In the genomic region with DNA sequence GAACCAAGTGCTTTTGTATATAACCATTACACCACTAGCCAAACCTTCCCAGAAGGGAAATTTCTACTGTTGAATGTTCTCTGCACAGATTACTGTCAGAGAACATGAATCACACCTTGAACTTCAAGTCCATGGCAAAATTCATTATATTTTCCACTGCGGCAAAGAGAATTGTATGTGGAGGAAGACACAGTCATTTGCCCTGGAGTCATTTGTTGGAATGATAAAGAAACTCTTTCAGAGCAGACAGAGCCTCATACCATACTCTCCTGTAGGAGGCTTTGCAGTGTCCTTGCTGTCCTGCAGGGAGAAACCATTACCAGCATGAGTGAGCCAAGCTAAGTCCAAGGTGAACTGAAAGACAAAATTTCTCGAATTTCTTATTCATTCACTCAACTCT, we compare ENCODE assay signal across 25 cellular contexts.
A peak's percentile ranks its signal among the peaks of the same experiment; 100 is the strongest.
DNase-seq lines count a peak whose midpoint lies in the region; ATAC-seq and TF ChIP-seq lines count a peak whose summit lies in the region.
"Had no signal": no experiment of that assay in that cellular context is flagged by ENCODE, and none has a peak within 500 bp of the region (broad histone marks: within the 10 kb centered on the region; RNA-seq: fewer than 3 reads in every experiment).

No MANE protein-coding gene starts in this region.

- intact Hi-C loops in prostate gland (cut with DNase I) (no loop called here), dorsolateral prefrontal cortex (cut with DNase I) (no loop called here)

- no peak for TF ChIP-seq POLR2A in prostate gland (IDR thresholded peaks at IDR 0.05)

- no peaks in the 10 kb centered on the region for H3K9me3 ChIP-seq in AG04450 (ENCODE audit: control insufficient read depth, insufficient read depth, low read length)
- H3K9me3 ChIP-seq in prostate gland = no peaks in the 10 kb centered on the region
- H3K9me3 ChIP-seq: neutrophil, uterus had no signal

- no peak overlapping the region for H3K27ac Mint-ChIP-seq in HFFc6
- no peak overlapping the region for H3K27ac Mint-ChIP-seq in stimulated activated naive B cell treated with anti-CD40 and anti-IgM and Interleukin-4, amounts not matched to agents 10 μg/mL and 1 μg/mL and 100 μg/mL, for 72 hours
- H3K27ac Mint-ChIP-seq: activated CD8-positive, alpha-beta T cell treated with anti-CD3 and anti-CD28 coated beads for 36 hours; B cell had no signal

- in situ Hi-C loops in astrocyte of the cerebellum (cut with HindIII; ENCODE audit: low sequenced_read_pairs) = no loop called here

- no peak overlapping the region for H3K4me3 Mint-ChIP-seq in HFFc6
- no peak overlapping the region for H3K4me3 Mint-ChIP-seq in stimulated activated naive B cell treated with anti-CD40 and anti-IgM and Interleukin-4, amounts not matched to agents 10 μg/mL and 1 μg/mL and 100 μg/mL, for 72 hours
- H3K4me3 Mint-ChIP-seq: activated CD8-positive, alpha-beta T cell treated with anti-CD3 and anti-CD28 coated beads for 36 hours; B cell had no signal

- no peaks in the 10 kb centered on the region for H3K36me3 ChIP-seq in prostate gland
- H3K36me3 ChIP-seq: neutrophil, uterus had no signal

- H3K27ac ChIP-seq in AG04450 (ENCODE audit: low read depth, low read length) (no peak overlapping the region), foreskin keratinocyte (peak overlapping the region; percentile 79), prostate gland (no peak overlapping the region), dorsolateral prefrontal cortex (no peak overlapping the region)
- H3K27ac ChIP-seq: neutrophil, uterus had no signal

- H3K4me1 Mint-ChIP-seq in HFFc6 (ENCODE audit: low read depth) = no peaks in the 10 kb centered on the region
- H3K4me1 Mint-ChIP-seq in stimulated activated naive B cell treated with anti-CD40 and anti-IgM and Interleukin-4, amounts not matched to agents 10 μg/mL and 1 μg/mL and 100 μg/mL, for 72 hours = no peaks in the 10 kb centered on the region
- H3K4me1 Mint-ChIP-seq: B cell had no signal

- CTCF ChIA-PET in AG04450 (lab: Charles Lee) = no interaction called here

- H3K36me3 Mint-ChIP-seq in HFFc6 (ENCODE audit: low read depth) = no peaks in the 10 kb centered on the region
- no peaks in the 10 kb centered on the region for H3K36me3 Mint-ChIP-seq in stimulated activated naive B cell treated with anti-CD40 and anti-IgM and Interleukin-4, amounts not matched to agents 10 μg/mL and 1 μg/mL and 100 μg/mL, for 72 hours

- H3K9me3 Mint-ChIP-seq in HFFc6 = peaks cover 4% of the 10 kb centered on the region; the same call in 1 of the 2 replicates
- peaks cover 5 to 7% of the 10 kb centered on the region in 2 donors for H3K9me3 Mint-ChIP-seq in stimulated activated naive B cell treated with anti-CD40 and anti-IgM and Interleukin-4, amounts not matched to agents 10 μg/mL and 1 μg/mL and 100 μg/mL, for 72 hours

- DNase-seq in AG04450 (ENCODE audit: low read depth, low spot score) = no peak
- peak; percentile 18 for DNase-seq in HFFc6
- no peak for DNase-seq in astrocyte of the cerebellum (ENCODE audit: low read depth)
- DNase-seq in foreskin keratinocyte = peak; percentile 96 to 99
- no peak for DNase-seq in prostate gland (ENCODE audit: low spot score)
- DNase-seq in stimulated activated naive B cell treated with anti-CD40 and anti-IgM and Interleukin-4, amounts not matched to agents 10 μg/mL and 1 μg/mL and 100 μg/mL, for 72 hours = no peak
- no peak for DNase-seq in dorsolateral prefrontal cortex
- no peak for DNase-seq in NOMO-1 treated with dmso at 0.1 percent for 144 hours (lab: John Stamatoyannopoulos, UW; ENCODE audit: unreplicated experiment)
- DNase-seq: activated CD4-positive, CD25-positive, alpha-beta regulatory T cell treated with anti-CD3 and anti-CD28 coated beads, Interleukin-2, amount 50 U/mL, for 72 hours; activated CD8-positive, alpha-beta T cell treated with anti-CD3 and anti-CD28 coated beads for 36 hours; activated effector memory CD4-positive, alpha-beta T cell treated with anti-CD3 and anti-CD28 coated beads, Interleukin-2, amount 50 U/mL, for 16 hours; COR-L47; cortex of kidney; DND-41; HCEC 1CT; head of caudate nucleus; IMR-90; NCI-H1092 treated with DMSO at 0.1 percent for 48 hours; NCI-H1930; OCI-M1; SHP77 treated with DMSO at 0.1 percent for 48 hours; substantia nigra; uterus had no signal

- ATAC-seq in foreskin keratinocyte = peak; percentile 96
- no peak for ATAC-seq in stimulated activated naive B cell treated with anti-CD40 and anti-IgM and Interleukin-4, amounts not matched to agents 10 μg/mL and 1 μg/mL and 100 μg/mL, for 72 hours (replicated peaks)
- ATAC-seq: activated CD8-positive, alpha-beta T cell treated with anti-CD3 and anti-CD28 coated beads for 36 hours had no signal

- H3K4me3 ChIP-seq in AG04450 (ENCODE audit: low read depth, low read length) (no peak overlapping the region), astrocyte of the cerebellum (ENCODE audit: low read depth, low read length) (no peak overlapping the region), prostate gland (no peak overlapping the region), dorsolateral prefrontal cortex (no peak overlapping the region)
- H3K4me3 ChIP-seq: uterus had no signal

- 87% methylated on average over 2 of the region's 2 CpGs for WGBS in prostate gland

- peaks cover 15% of the 10 kb centered on the region for H3K4me1 ChIP-seq in foreskin keratinocyte
- no peaks in the 10 kb centered on the region for H3K4me1 ChIP-seq in prostate gland (replicated peaks)
- H3K4me1 ChIP-seq: uterus had no signal

- POLR2A ChIA-PET in AG04450 (lab: Yijun Ruan, JAX) = no interaction called here

- H3K27me3 ChIP-seq in AG04450 (ENCODE audit: control insufficient read depth, insufficient read depth, low read length) (peaks cover 23% of the 10 kb centered on the region), foreskin keratinocyte (no peaks in the 10 kb centered on the region), prostate gland (replicated peaks; ENCODE audit: insufficient read depth) (no peaks in the 10 kb centered on the region), dorsolateral prefrontal cortex (peaks cover 0 to 16% (median 0%) of the 10 kb centered on the region in 45 donors)
- H3K27me3 ChIP-seq: uterus had no signal

- TF ChIP-seq CTCF in AG04450 (IDR thresholded peaks at IDR 0.05; ENCODE audit: low read depth, low read length) = peak; percentile 4; the same call in 1 of the 2 replicates
- TF ChIP-seq CTCF in HFFc6 (IDR thresholded peaks at IDR 0.05) = no peak
- TF ChIP-seq CTCF in astrocyte of the cerebellum (IDR thresholded peaks at IDR 0.05; ENCODE audit: low read depth, low read length, missing control alignments) = peak; percentile 6
- peak; percentile 71 for TF ChIP-seq CTCF in foreskin keratinocyte (conservative IDR thresholded peaks at IDR 0.05)
- TF ChIP-seq CTCF in prostate gland (IDR thresholded peaks at IDR 0.05) = no peak
- no peak for TF ChIP-seq CTCF in dorsolateral prefrontal cortex (IDR thresholded peaks at IDR 0.05 in 54 of 56, conservative IDR thresholded peaks at IDR 0.05 in 2 of 56; ENCODE audit: low read depth in 1 of 56, partially characterized antibody in 56 of 56)

- peaks cover 50% of the 10 kb centered on the region for H3K27me3 Mint-ChIP-seq in HFFc6 (ENCODE audit: insufficient read depth)
- H3K27me3 Mint-ChIP-seq in stimulated activated naive B cell treated with anti-CD40 and anti-IgM and Interleukin-4, amounts not matched to agents 10 μg/mL and 1 μg/mL and 100 μg/mL, for 72 hours = peaks cover 8% of the 10 kb centered on the region in 2 donors

Comparison
In these comparisons a context has a peak if more than half of its experiments do, and no peak if none do; other contexts are left out.
1. DNase-seq: peak in HFFc6 (single experiment) and foreskin keratinocyte (2 of 2); none in AG04450 (single experiment), astrocyte of the cerebellum (single experiment), prostate gland (single experiment), stimulated activated naive B cell treated with anti-CD40 and anti-IgM and Interleukin-4, amounts not matched to agents 10 μg/mL and 1 μg/mL and 100 μg/mL, for 72 hours (single experiment), dorsolateral prefrontal cortex (0 of 10) and NOMO-1 treated with dmso at 0.1 percent for 144 hours (single experiment).
2. CTCF ChIP-seq: peak in AG04450 (single experiment), astrocyte of the cerebellum (single experiment) and foreskin keratinocyte (single experiment); none in HFFc6 (single experiment), prostate gland (0 of 4) and dorsolateral prefrontal cortex (0 of 56).